ENCODE assay signal across 15 cellular contexts in genomic region chr5:36610629-36611028, GRCh38. TPM values are rescaled to one million over a fixed set of nuclear protein-coding genes. Genes with fewer than 3 reads are reported as not detected.
DNase-seq lines count a peak whose midpoint lies in the region; ATAC-seq and TF ChIP-seq lines count a peak whose summit lies in the region.
"Had no signal": no experiment of that assay in that cellular context is flagged by ENCODE, and none has a peak within 500 bp of the region (broad histone marks: within the 10 kb centered on the region; RNA-seq: fewer than 3 reads in every experiment).

No MANE protein-coding gene starts in this region.

- H3K9me3 ChIP-seq in MM.1S (replicated peaks; ENCODE audit: insufficient read depth, low read length), result no peaks in the 10 kb centered on the region

- H3K27ac Mint-ChIP-seq in type B pancreatic cell, result no peak overlapping the region
- no peak overlapping the region for H3K27ac Mint-ChIP-seq in activated CD4-positive, alpha-beta memory T cell treated with anti-CD3 and anti-CD28 coated beads, Interleukin-2, amount 10 ng/mL, durations not matched to agents 7 days and 5 days
- H3K27ac Mint-ChIP-seq: CD8-positive, alpha-beta T cell had no signal

- H3K9ac ChIP-seq in MM.1S (ENCODE audit: low read length), result no peak overlapping the region

- H2AFZ ChIP-seq in MM.1S (ENCODE audit: low read length), result no peak overlapping the region

- H3K27me3 ChIP-seq in MM.1S (replicated peaks; ENCODE audit: insufficient read depth, low read length), result no peaks in the 10 kb centered on the region

- POLR2A ChIA-PET in activated CD4-positive, alpha-beta memory T cell treated with anti-CD3 and anti-CD28 coated beads, Interleukin-2, amount 10 ng/mL, durations not matched to agents 7 days and 5 days (lab: Charles Lee), result no interaction called here

- TF ChIP-seq CTCF in astrocyte of the cerebellum (IDR thresholded peaks at IDR 0.05; ENCODE audit: low read depth, low read length, missing control alignments) (no peak), type B pancreatic cell (conservative IDR thresholded peaks at IDR 0.05) (no peak), MM.1S (IDR thresholded peaks at IDR 0.05; ENCODE audit: low read length) (no peak)

- H3K27me3 Mint-ChIP-seq in type B pancreatic cell, result peaks cover 5% of the 10 kb centered on the region
- H3K27me3 Mint-ChIP-seq in activated CD4-positive, alpha-beta memory T cell treated with anti-CD3 and anti-CD28 coated beads, Interleukin-2, amount 10 ng/mL, durations not matched to agents 7 days and 5 days, result peaks cover 42% of the 10 kb centered on the region

- H3K4me2 ChIP-seq in MM.1S (ENCODE audit: low read depth, low read length), result no peak overlapping the region

- no peak overlapping the region for H3K27ac ChIP-seq in MM.1S (ENCODE audit: low read length)

- no peaks in the 10 kb centered on the region for H3K36me3 ChIP-seq in MM.1S (replicated peaks; ENCODE audit: insufficient read depth, low read length)

- H3F3A ChIP-seq in MM.1S (ENCODE audit: insufficient read depth, low read length), result no peaks in the 10 kb centered on the region

- H4K20me1 ChIP-seq in MM.1S (ENCODE audit: insufficient read depth, low read length), result no peaks in the 10 kb centered on the region

- H3K4me1 Mint-ChIP-seq in type B pancreatic cell (ENCODE audit: unreplicated experiment), result peaks cover 57% of the 10 kb centered on the region
- H3K4me1 Mint-ChIP-seq in activated CD4-positive, alpha-beta memory T cell treated with anti-CD3 and anti-CD28 coated beads, Interleukin-2, amount 10 ng/mL, durations not matched to agents 7 days and 5 days, result peaks cover 17% of the 10 kb centered on the region

- H3K79me2 ChIP-seq in MM.1S (ENCODE audit: low read length), result no peaks in the 10 kb centered on the region

- no peak for ATAC-seq in left cardiac atrium
- ATAC-seq in HG02642 (IDR thresholded peaks at IDR 0.05; ENCODE audit: poor library complexity, unreplicated experiment), result no peak
- ATAC-seq: CD8-positive, alpha-beta T cell; HCT116; K562; PC-3 had no signal

- CTCF ChIA-PET in activated CD4-positive, alpha-beta memory T cell treated with anti-CD3 and anti-CD28 coated beads, Interleukin-2, amount 10 ng/mL, durations not matched to agents 7 days and 5 days (lab: Charles Lee), result no interaction called here

- in situ Hi-C loops in astrocyte of the cerebellum (cut with HindIII; ENCODE audit: low sequenced_read_pairs), result no loop called here

- DNase-seq in astrocyte of the cerebellum (ENCODE audit: low read depth) (no peak), left cardiac atrium (peak; percentile 37), pons (ENCODE audit: low spot score) (peak; percentile 69), type B pancreatic cell (ENCODE audit: extremely low spot score, unreplicated experiment) (no peak), MM.1S (no peak)
- no peak for DNase-seq in activated CD4-positive, alpha-beta memory T cell treated with anti-CD3 and anti-CD28 coated beads, Interleukin-2, amount 10 ng/mL, durations not matched to agents 7 days and 5 days
- DNase-seq: CD8-positive, alpha-beta T cell; DND-41; GF-D8; NCI-H1048; NCI-H446; PC-3 had no signal

- H3K9me2 ChIP-seq in MM.1S (replicated peaks; ENCODE audit: insufficient read depth, low read length), result no peaks in the 10 kb centered on the region

- no peaks in the 10 kb centered on the region for H3K4me1 ChIP-seq in MM.1S (ENCODE audit: low read length)

- H3K4me3 ChIP-seq in astrocyte of the cerebellum (ENCODE audit: low read depth, low read length) (peak overlapping the region; percentile 57), MM.1S (ENCODE audit: low read length) (no peak overlapping the region)
- H3K4me3 ChIP-seq: K562 had no signal

- intact Hi-C loops in left cardiac atrium (cut with DNase I), result no loop called here

- peak overlapping the region; percentile 59 for H3K4me3 Mint-ChIP-seq in type B pancreatic cell
- H3K4me3 Mint-ChIP-seq in activated CD4-positive, alpha-beta memory T cell treated with anti-CD3 and anti-CD28 coated beads, Interleukin-2, amount 10 ng/mL, durations not matched to agents 7 days and 5 days, result no peak overlapping the region
- H3K4me3 Mint-ChIP-seq: CD8-positive, alpha-beta T cell had no signal

- peaks cover 37% of the 10 kb centered on the region for H3K36me3 Mint-ChIP-seq in type B pancreatic cell
- no peaks in the 10 kb centered on the region for H3K36me3 Mint-ChIP-seq in activated CD4-positive, alpha-beta memory T cell treated with anti-CD3 and anti-CD28 coated beads, Interleukin-2, amount 10 ng/mL, durations not matched to agents 7 days and 5 days (ENCODE audit: low read depth)
- H3K36me3 Mint-ChIP-seq: CD8-positive, alpha-beta T cell had no signal

- H3K9me3 Mint-ChIP-seq in type B pancreatic cell, result peaks cover 4% of the 10 kb centered on the region
- H3K9me3 Mint-ChIP-seq in activated CD4-positive, alpha-beta memory T cell treated with anti-CD3 and anti-CD28 coated beads, Interleukin-2, amount 10 ng/mL, durations not matched to agents 7 days and 5 days, result no peaks in the 10 kb centered on the region
- H3K9me3 Mint-ChIP-seq: CD8-positive, alpha-beta T cell had no signal

RNA-seq across cellular contexts. Expression of gene SLC1A3, which starts 4.2 kb away (rescaled TPM):
- total RNA-seq in left cardiac atrium (10 to 100 TPM; 44.9 to 66.6 TPM), type B pancreatic cell (ENCODE audit: low replicate concordance) (15.3 and 93.2 TPM in 2 replicates)
- total RNA-seq in activated CD4-positive, alpha-beta memory T cell treated with anti-CD3 and anti-CD28 coated beads, Interleukin-2, amount 10 ng/mL, durations not matched to agents 7 days and 5 days, result not detected
- total RNA-seq: CD8-positive, alpha-beta T cell had no signal

Comparison
In these comparisons a context has a peak if more than half of its experiments do, and no peak if none do; other contexts are left out.
1. DNase-seq: peak in left cardiac atrium (single experiment) and pons (single experiment); none in astrocyte of the cerebellum (single experiment), type B pancreatic cell (single experiment), MM.1S (single experiment) and activated CD4-positive, alpha-beta memory T cell treated with anti-CD3 and anti-CD28 coated beads, Interleukin-2, amount 10 ng/mL, durations not matched to agents 7 days and 5 days (single experiment).
2. RNA of gene SLC1A3, which starts 4.2 kb away (total RNA-seq): 15.3 to 93.2 TPM in type B pancreatic cell and 44.9 to 66.6 TPM in left cardiac atrium; not detected in activated CD4-positive, alpha-beta memory T cell treated with anti-CD3 and anti-CD28 coated beads, Interleukin-2, amount 10 ng/mL, durations not matched to agents 7 days and 5 days; every median in the first group is over 10 times any median in the second.